In genomic region chr9:87880683-87881082, GRCh38 we compare ENCODE assay signal across 1 cellular context.
TF ChIP-seq lines count a peak whose summit lies in the region.

No MANE protein-coding gene starts in this region.

TF ChIP-seq in H1, 55 proteins besides CTCF, POLR2A, EP300 and RAD21:
- TF ChIP-seq TBP (IDR thresholded peaks at IDR 0.05; ENCODE audit: low read depth, low read length) (no peak), BCL11A (IDR thresholded peaks at IDR 0.05; ENCODE audit: low read depth in 2 of 2, low read length in 2 of 2) (no peak), CBX5 (IDR thresholded peaks at IDR 0.05; ENCODE audit: low read depth, low read length) (no peak), FOSL1 (IDR thresholded peaks at IDR 0.05; ENCODE audit: insufficient read depth, low read depth, low read length) (no peak), TAF7 (optimal IDR thresholded peaks at IDR 0.05; ENCODE audit: borderline replicate concordance, low read depth, low read length) (no peak), JUN (IDR thresholded peaks at IDR 0.05; ENCODE audit: low read depth, low read length) (no peak), JUND (IDR thresholded peaks at IDR 0.05; ENCODE audit: low read length) (no peak), CHD1 (IDR thresholded peaks at IDR 0.05; ENCODE audit: low read depth, low read length) (no peak), MAFK (IDR thresholded peaks at IDR 0.05; ENCODE audit: low read depth, low read length) (no peak), RNF2 (IDR thresholded peaks at IDR 0.05; ENCODE audit: borderline replicate concordance, low read depth, low read length, missing control alignments, poor library complexity, severe bottlenecking) (no peak), RFX5 (IDR thresholded peaks at IDR 0.05; ENCODE audit: borderline replicate concordance, low read depth, low read length) (no peak)
